ENCODE assay signal across 1 cellular context in genomic region chr1:160307455-160307854, GRCh38.
TF ChIP-seq lines count a peak whose summit lies in the region.

No MANE protein-coding gene starts in this region.

TF ChIP-seq in H1, 55 proteins besides CTCF, POLR2A, EP300 and RAD21:
- TF ChIP-seq HDAC2 (IDR thresholded peaks at IDR 0.05; ENCODE audit: borderline replicate concordance in 1 of 2, low read depth in 2 of 2, low read length in 2 of 2) (0 out of 4 replicates have a peak, but pooled peaks of 1 of the 2 experiments have one; percentile 59), CHD1 (IDR thresholded peaks at IDR 0.05; ENCODE audit: low read depth, low read length) (no peak), SIN3A (conservative IDR thresholded peaks at IDR 0.05 in 1 of 2, IDR thresholded peaks at IDR 0.05 in 1 of 2; ENCODE audit: low read depth in 1 of 2, low read length in 2 of 2) (peak; percentile 51 to 91; a peak in 2 of 4 replicates), GTF2F1 (IDR thresholded peaks at IDR 0.05; ENCODE audit: borderline replicate concordance, low read depth, low read length) (no peak), NRF1 (IDR thresholded peaks at IDR 0.05; ENCODE audit: low read depth, low read length) (no peak)
TF ChIP-seq in H1: peak in this region for 2.
